In the genomic region with DNA sequence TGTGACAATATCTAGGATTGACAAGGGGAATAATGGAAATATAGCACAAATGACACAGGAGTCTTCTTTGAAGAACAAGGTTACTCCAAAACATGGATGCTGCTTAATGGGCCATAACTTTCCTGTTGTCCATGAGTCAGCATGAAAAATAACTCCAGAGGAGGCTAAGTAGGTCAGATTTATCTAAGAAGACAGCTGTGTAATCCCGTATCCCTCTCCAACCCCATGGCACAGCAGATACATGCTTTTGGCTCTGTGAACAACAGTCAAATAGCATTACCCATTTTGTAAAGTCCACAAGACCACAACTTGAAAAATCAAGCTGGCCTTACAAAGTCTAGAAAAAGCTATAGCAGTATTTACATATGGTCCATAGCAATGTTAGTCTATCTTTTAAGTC, we compare ENCODE assay signal across 12 cellular contexts.
DNase-seq lines count a peak whose midpoint lies in the region; ATAC-seq and TF ChIP-seq lines count a peak whose summit lies in the region.
"Had no signal": no experiment of that assay in that cellular context is flagged by ENCODE, and none has a peak within 500 bp of the region (broad histone marks: within the 10 kb centered on the region; RNA-seq: fewer than 3 reads in every experiment).

No MANE protein-coding gene starts in this region.

- H3K36me3 ChIP-seq in Loucy (ENCODE audit: insufficient read depth, low read length): no peaks in the 10 kb centered on the region
- H3K36me3 ChIP-seq: thoracic aorta had no signal

- in situ Hi-C loops in astrocyte of the spinal cord (cut with HindIII; ENCODE audit: low sequenced_read_pairs) (no loop called here), GM13976 (cut with MboI; ENCODE audit: low sequenced_read_pairs, unreplicated experiment) (no loop called here)

- no peak for ATAC-seq in GM19463 (IDR thresholded peaks at IDR 0.05; ENCODE audit: unreplicated experiment)
- no peak for ATAC-seq in GM21737 (IDR thresholded peaks at IDR 0.05; ENCODE audit: unreplicated experiment)

- H3K9me2 ChIP-seq in Loucy (replicated peaks; ENCODE audit: low read depth, low read length): no peaks in the 10 kb centered on the region

- H3K27me3 Mint-ChIP-seq in nephron progenitor cell (ENCODE audit: low read depth, poor library complexity): peaks cover 32% of the 10 kb centered on the region
- H3K27me3 Mint-ChIP-seq: naive B cell had no signal

- no peaks in the 10 kb centered on the region for H3K36me3 Mint-ChIP-seq in nephron progenitor cell (ENCODE audit: low read depth)

- H3K9ac ChIP-seq in Loucy (ENCODE audit: low read depth, low read length, poor library complexity, severe bottlenecking): peak overlapping the region; percentile 91

- TF ChIP-seq CTCF in Loucy (conservative IDR thresholded peaks at IDR 0.05; ENCODE audit: low read length): no peak
- no peak for TF ChIP-seq CTCF in astrocyte of the spinal cord (IDR thresholded peaks at IDR 0.05; ENCODE audit: low read depth, low read length)
- TF ChIP-seq CTCF in nephron progenitor cell (IDR thresholded peaks at IDR 0.05): no peak
- no peak for TF ChIP-seq CTCF in GM13976 (IDR thresholded peaks at IDR 0.05; ENCODE audit: borderline replicate concordance, control extremely low read depth, extremely low read depth, insufficient read depth, missing control alignments)

- peaks cover 6% of the 10 kb centered on the region; the same call in 1 of the 2 replicates for H3F3A ChIP-seq in Loucy (ENCODE audit: low read depth)

- no peaks in the 10 kb centered on the region; the same call in 1 of the 2 replicates for H3K9me3 ChIP-seq in Loucy (ENCODE audit: insufficient read depth, low read depth, low read length)
- H3K9me3 ChIP-seq: thoracic aorta had no signal

- H3K27ac Mint-ChIP-seq in nephron progenitor cell: peak overlapping the region; percentile 50

- DNase-seq in DMS53 (lab: John Stamatoyannopoulos, UW) (peak; percentile 77), astrocyte of the spinal cord (ENCODE audit: low read depth, low spot score) (peak; percentile 7), nephron progenitor cell (no peak), epidermal melanocyte (ENCODE audit: insufficient read length, low spot score) (no peak), GM13976 (ENCODE audit: low spot score) (no peak)
- DNase-seq: immature natural killer cell, naive B cell, NCI-H2171 had no signal

- H3K4me3 Mint-ChIP-seq in nephron progenitor cell: no peak overlapping the region

- no peak overlapping the region for H2AFZ ChIP-seq in Loucy (ENCODE audit: low read length)

- no peak overlapping the region for H3K4me3 ChIP-seq in Loucy (ENCODE audit: low read length, poor library complexity, severe bottlenecking)
- H3K4me3 ChIP-seq in astrocyte of the spinal cord (ENCODE audit: low read depth, low read length): no peak overlapping the region
- H3K4me3 ChIP-seq: thoracic aorta had no signal

- H3K27me3 ChIP-seq in Loucy (ENCODE audit: insufficient read depth, low read length, poor library complexity, severe bottlenecking): no peaks in the 10 kb centered on the region

- H3K4me1 Mint-ChIP-seq in nephron progenitor cell: peaks cover 47% of the 10 kb centered on the region

- peaks cover 21% of the 10 kb centered on the region for H4K20me1 ChIP-seq in Loucy (ENCODE audit: insufficient read depth, low read length, poor library complexity, severe bottlenecking)

- H3K4me2 ChIP-seq in Loucy (ENCODE audit: low read depth, low read length, poor library complexity, severe bottlenecking): peak overlapping the region; percentile 79

- no peaks in the 10 kb centered on the region for H3K9me3 Mint-ChIP-seq in nephron progenitor cell
- H3K9me3 Mint-ChIP-seq: immature natural killer cell, naive B cell had no signal

- peaks cover 30% of the 10 kb centered on the region for H3K4me1 ChIP-seq in Loucy (ENCODE audit: insufficient read depth, low read length, poor library complexity, severe bottlenecking)

- peaks cover 37% of the 10 kb centered on the region for H3K79me2 ChIP-seq in Loucy (ENCODE audit: insufficient read depth, low read length)

Comparison
In these comparisons a context has a peak if more than half of its experiments do, and no peak if none do; other contexts are left out.
1. DNase-seq: peak in DMS53 (single experiment) and astrocyte of the spinal cord (single experiment); none in nephron progenitor cell (single experiment), epidermal melanocyte (single experiment) and GM13976 (single experiment).